8 cellular contexts compared by ENCODE assay signal in the genomic region with DNA sequence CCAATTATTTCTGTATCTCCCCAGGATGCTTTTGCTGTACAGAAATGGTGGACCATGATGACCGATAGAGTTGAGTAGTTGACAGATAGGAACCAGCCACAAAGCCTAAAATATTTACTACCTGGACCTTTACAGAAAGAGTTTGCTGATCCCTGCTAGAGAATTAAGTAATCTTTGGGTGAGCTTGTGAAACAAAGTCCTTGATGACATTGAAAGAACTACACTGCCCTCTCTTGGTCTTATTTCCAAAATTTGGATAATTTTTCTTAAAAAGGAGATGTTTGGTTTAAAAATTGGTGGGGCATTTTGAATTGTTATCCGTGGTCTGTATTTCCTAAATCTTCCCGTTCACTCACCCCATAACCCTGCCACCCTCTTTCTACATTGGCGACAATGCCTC. TPM values are rescaled to one million over a fixed set of nuclear protein-coding genes. Genes with fewer than 3 reads are reported as not detected.
A peak's percentile ranks its signal among the peaks of the same experiment; 100 is the strongest.
DNase-seq lines count a peak whose midpoint lies in the region; ATAC-seq and TF ChIP-seq lines count a peak whose summit lies in the region.

No MANE protein-coding gene starts in this region.

- no peak overlapping the region for H3K27ac ChIP-seq in OCI-LY7 (ENCODE audit: low read depth, low read length, poor library complexity, severe bottlenecking)

- intact Hi-C loops in OCI-LY7 (cut with micrococcal nuclease; ENCODE audit: unreplicated experiment) = loop anchor here (1.0 to 5.0 kb wide), 7 partner anchors 48 to 498 kb away; a partner anchor contains a TSS

- H3K4me2 ChIP-seq in OCI-LY7 (ENCODE audit: low read length) = no peak overlapping the region

- H3K36me3 Mint-ChIP-seq in osteocyte (ENCODE audit: unreplicated experiment) = no peaks in the 10 kb centered on the region

- no peaks in the 10 kb centered on the region for H3K4me1 Mint-ChIP-seq in osteocyte (ENCODE audit: unreplicated experiment)

- no peaks in the 10 kb centered on the region for H4K20me1 ChIP-seq in OCI-LY7 (ENCODE audit: insufficient read depth, low read length)

- ATAC-seq in GM19455 (IDR thresholded peaks at IDR 0.05; ENCODE audit: unreplicated experiment) = no peak
- ATAC-seq in HG02588 (IDR thresholded peaks at IDR 0.05; ENCODE audit: unreplicated experiment) = no peak

- no peaks in the 10 kb centered on the region for H3K9me3 ChIP-seq in OCI-LY7 (ENCODE audit: low read length)

- no TSS peak for BruUV-seq in OCI-LY7 (replicated peaks; lab: Mats Ljungman, UMichigan)

- no peak overlapping the region for H2AFZ ChIP-seq in OCI-LY7 (ENCODE audit: low read length)

- no peaks in the 10 kb centered on the region for H3K9me3 Mint-ChIP-seq in osteocyte (ENCODE audit: unreplicated experiment)

- no peaks in the 10 kb centered on the region for H3K79me2 ChIP-seq in OCI-LY7 (ENCODE audit: insufficient read depth, low read depth, low read length)

- H3K27me3 Mint-ChIP-seq in osteocyte (ENCODE audit: unreplicated experiment) = no peaks in the 10 kb centered on the region

- no peak overlapping the region for H3K27ac Mint-ChIP-seq in osteocyte (ENCODE audit: unreplicated experiment)

- H3K4me3 Mint-ChIP-seq in osteocyte (ENCODE audit: unreplicated experiment) = no peak overlapping the region

- CTCF ChIA-PET in AG04449 (lab: Yijun Ruan, JAX) (interaction anchor here (0.7 to 19.8 kb wide), 23 partner anchors 9 to 288 kb away, joined by 3 to 671 read pairs (median 20); a partner anchor contains a TSS), OCI-LY7 (lab: Charles Lee; ENCODE audit: unreplicated experiment) (interaction anchor here (0.7 kb wide), 2 partner anchors 77 to 151 kb away, joined by 3 to 4 read pairs; no protein-coding TSS in a partner anchor)

- POLR2A ChIA-PET in AG04449 (lab: Yijun Ruan, JAX) = no interaction called here
- POLR2A ChIA-PET in OCI-LY7 (lab: Charles Lee) = interaction anchor here (0.6 to 1.6 kb wide), 5 partner anchors 10 to 164 kb away, joined by 3 to 5 read pairs (median 3); a partner anchor contains a TSS

- H3K36me3 ChIP-seq in OCI-LY7 (ENCODE audit: insufficient read depth, low read length) = no peaks in the 10 kb centered on the region

- no peak for TF ChIP-seq POLR2A in erythroblast (IDR thresholded peaks at IDR 0.05; ENCODE audit: low read length)

- TF ChIP-seq CTCF in AG04449 (IDR thresholded peaks at IDR 0.05; ENCODE audit: insufficient read depth, low read length, missing control alignments) (peak; percentile 5), GM12865 (IDR thresholded peaks at IDR 0.05; ENCODE audit: insufficient read depth, low read depth, low read length, missing control alignments) (peak; percentile 24), OCI-LY7 (conservative IDR thresholded peaks at IDR 0.05; ENCODE audit: low read length) (peak; percentile 84), osteocyte (IDR thresholded peaks at IDR 0.05) (peak; percentile 62)

- DNase-seq in AG04449 (ENCODE audit: low read depth, low spot score) (no peak), GM12865 (ENCODE audit: low read depth) (peak; percentile 74), OCI-LY7 (ENCODE audit: low spot score) (peak; percentile 70), erythroblast (lab: John Stamatoyannopoulos, UW) (peak; percentile 38 to 67), osteocyte (ENCODE audit: extremely low spot score, unreplicated experiment) (no peak)
- DNase-seq in stimulated activated CD4-positive, alpha-beta T cell treated with anti-CD3 and anti-CD28 coated beads, Interleukin-12 subunit alpha, Interleukin-12 subunit beta, amount 100 ng/mL, for 4 hours = no peak

- H3K4me3 ChIP-seq in AG04449 (ENCODE audit: low read depth, low read length) = no peak overlapping the region
- no peak overlapping the region for H3K4me3 ChIP-seq in GM12865 (ENCODE audit: low read depth, low read length)
- H3K4me3 ChIP-seq in OCI-LY7 (ENCODE audit: low read depth, low read length, poor library complexity, severe bottlenecking) = no peak overlapping the region

- H3K4me1 ChIP-seq in OCI-LY7 (ENCODE audit: insufficient read depth, low read length, poor library complexity, severe bottlenecking) = peaks cover 13% of the 10 kb centered on the region

- no peaks in the 10 kb centered on the region for H3K9me2 ChIP-seq in OCI-LY7 (ENCODE audit: insufficient read depth, low read length)

RNA-seq across cellular contexts. Expression of a gene that starts 13.7 kb away (rescaled TPM):
- 4.0 and 8.7 TPM in 2 replicates for total RNA-seq in OCI-LY7 (2014; rRNA removed; shearing (Covaris generic))
- 19.9 and 21.0 TPM in 2 replicates for total RNA-seq in OCI-LY7 (2022)
- total RNA-seq in osteocyte = 49.5 and 51.4 TPM in 2 replicates

RNA-seq across cellular contexts. Expression of a gene that starts 17.1 kb away (rescaled TPM):
- total RNA-seq in OCI-LY7 (2014; rRNA removed; shearing (Covaris generic)) = 8.3 and 11.4 TPM in 2 replicates
- total RNA-seq in OCI-LY7 (2022) (29.7 and 30.6 TPM in 2 replicates), osteocyte (13.3 and 14.4 TPM in 2 replicates)

Comparison
In these comparisons a context has a peak if more than half of its experiments do, and no peak if none do; other contexts are left out.
1. DNase-seq: peak in GM12865 (single experiment), OCI-LY7 (single experiment) and erythroblast (2 of 2); none in AG04449 (single experiment), osteocyte (single experiment) and stimulated activated CD4-positive, alpha-beta T cell treated with anti-CD3 and anti-CD28 coated beads, Interleukin-12 subunit alpha, Interleukin-12 subunit beta, amount 100 ng/mL, for 4 hours (single experiment).
2. CTCF ChIP-seq: peak in every context shown above with its lines; median percentile 84 in OCI-LY7; 62 in osteocyte; 24 in GM12865; 5 in AG04449.